Comparison of ENCODE assay signal across 10 cellular contexts in genomic region chr18:54210463-54210862, GRCh38. TPM values are rescaled to one million over a fixed set of nuclear protein-coding genes. Genes with fewer than 3 reads are reported as not detected.
DNase-seq lines count a peak whose midpoint lies in the region; ATAC-seq and TF ChIP-seq lines count a peak whose summit lies in the region.
"Had no signal": no experiment of that assay in that cellular context is flagged by ENCODE, and none has a peak within 500 bp of the region (broad histone marks: within the 10 kb centered on the region; RNA-seq: fewer than 3 reads in every experiment).

No MANE protein-coding gene starts in this region.

- peak; percentile 18 for ATAC-seq in HG02840 (IDR thresholded peaks at IDR 0.05; ENCODE audit: low FRiP score, unreplicated experiment)
- no peak for ATAC-seq in naive thymus-derived CD8-positive, alpha-beta T cell

- peaks cover 7% of the 10 kb centered on the region for H3K36me3 Mint-ChIP-seq in activated naive CD4-positive, alpha-beta T cell treated with anti-CD3 and anti-CD28 coated beads, Interleukin-2, amount 50 U/mL, for 24 hours
- peaks cover 13% of the 10 kb centered on the region for H3K36me3 Mint-ChIP-seq in type B pancreatic cell
- H3K36me3 Mint-ChIP-seq in naive thymus-derived CD8-positive, alpha-beta T cell: peaks cover 0 to 7% (median 0%) of the 10 kb centered on the region in 3 donors

- POLR2A ChIA-PET in naive thymus-derived CD8-positive, alpha-beta T cell (lab: Charles Lee): no interaction called here

- no peak for TF ChIP-seq CTCF in type B pancreatic cell (conservative IDR thresholded peaks at IDR 0.05)

- H3K9me3 Mint-ChIP-seq in activated naive CD4-positive, alpha-beta T cell treated with anti-CD3 and anti-CD28 coated beads, Interleukin-2, amount 50 U/mL, for 24 hours: no peaks in the 10 kb centered on the region
- no peaks in the 10 kb centered on the region for H3K9me3 Mint-ChIP-seq in type B pancreatic cell
- no peaks in the 10 kb centered on the region for H3K9me3 Mint-ChIP-seq in naive thymus-derived CD8-positive, alpha-beta T cell

- H3K27me3 Mint-ChIP-seq in activated naive CD4-positive, alpha-beta T cell treated with anti-CD3 and anti-CD28 coated beads, Interleukin-2, amount 50 U/mL, for 24 hours: no peaks in the 10 kb centered on the region
- H3K27me3 Mint-ChIP-seq in type B pancreatic cell: no peaks in the 10 kb centered on the region
- no peaks in the 10 kb centered on the region for H3K27me3 Mint-ChIP-seq in naive thymus-derived CD8-positive, alpha-beta T cell

- no peak for DNase-seq in activated naive CD4-positive, alpha-beta T cell treated with anti-CD3 and anti-CD28 coated beads, Interleukin-2, amount 50 U/mL, for 16 hours
- DNase-seq in NCI-H69 (lab: John Stamatoyannopoulos, UW): peak; percentile 86
- no peak for DNase-seq in type B pancreatic cell (ENCODE audit: extremely low spot score, unreplicated experiment)
- no peak for DNase-seq in glomerular visceral epithelial cell (ENCODE audit: extremely low spot score)
- no peak for DNase-seq in ureter (ENCODE audit: low spot score)
- no peak for DNase-seq in naive thymus-derived CD8-positive, alpha-beta T cell
- DNase-seq: C1 segment of cervical spinal cord, NCI-H187 had no signal

- H3K4me1 Mint-ChIP-seq in activated naive CD4-positive, alpha-beta T cell treated with anti-CD3 and anti-CD28 coated beads, Interleukin-2, amount 50 U/mL, for 24 hours: peaks cover 73% of the 10 kb centered on the region
- peaks cover 44% of the 10 kb centered on the region for H3K4me1 Mint-ChIP-seq in type B pancreatic cell (ENCODE audit: unreplicated experiment)
- peaks cover 33 to 72% (median 56%) of the 10 kb centered on the region in 4 donors for H3K4me1 Mint-ChIP-seq in naive thymus-derived CD8-positive, alpha-beta T cell

- no peak overlapping the region for H3K4me3 Mint-ChIP-seq in activated naive CD4-positive, alpha-beta T cell treated with anti-CD3 and anti-CD28 coated beads, Interleukin-2, amount 50 U/mL, for 24 hours
- H3K4me3 Mint-ChIP-seq in type B pancreatic cell: no peak overlapping the region
- no peak overlapping the region for H3K4me3 Mint-ChIP-seq in naive thymus-derived CD8-positive, alpha-beta T cell

- H3K27ac Mint-ChIP-seq in activated naive CD4-positive, alpha-beta T cell treated with anti-CD3 and anti-CD28 coated beads, Interleukin-2, amount 50 U/mL, for 24 hours: peak overlapping the region; percentile 27
- H3K27ac Mint-ChIP-seq in type B pancreatic cell: peak overlapping the region; percentile 55
- H3K27ac Mint-ChIP-seq in naive thymus-derived CD8-positive, alpha-beta T cell: peak overlapping the region in 2 of 10 donors; percentile 0 to 42

RNA-seq across cellular contexts. Expression of gene MBD2, which starts 14.0 kb away (rescaled TPM):
- total RNA-seq in type B pancreatic cell (ENCODE audit: low replicate concordance) (48.8 and 100 TPM in 2 replicates), ureter (95.7 TPM)
- total RNA-seq in naive thymus-derived CD8-positive, alpha-beta T cell: 10 to 100 TPM; 78.8 to 85.1 TPM
- polyA plus RNA-seq in naive thymus-derived CD8-positive, alpha-beta T cell: 10 to 100 TPM in 2 of 3 donors, 1 to 10 TPM in 1; 6.3 to 21.1 (median 13.0) TPM

RNA-seq across cellular contexts. Expression of gene POLI, which starts 58.9 kb away (rescaled TPM):
- total RNA-seq in type B pancreatic cell (ENCODE audit: low replicate concordance): 29.0 and 44.2 TPM in 2 replicates
- 56.7 TPM for total RNA-seq in ureter
- 10 to 100 TPM; 43.1 to 48.0 TPM for total RNA-seq in naive thymus-derived CD8-positive, alpha-beta T cell
- 1 to 10 TPM; 4.9 to 8.6 (median 8.1) TPM for polyA plus RNA-seq in naive thymus-derived CD8-positive, alpha-beta T cell
